ENCODE assay signal across 1 cellular context in genomic region chr22:36641902-36642640, GRCh38.
TF ChIP-seq lines count a peak whose summit lies in the region.

No MANE protein-coding gene starts in this region.

TF ChIP-seq in HEK293, 187 proteins besides CTCF, POLR2A, EP300 and RAD21 (continued from another document):
- TF ChIP-seq, protein P1, sequence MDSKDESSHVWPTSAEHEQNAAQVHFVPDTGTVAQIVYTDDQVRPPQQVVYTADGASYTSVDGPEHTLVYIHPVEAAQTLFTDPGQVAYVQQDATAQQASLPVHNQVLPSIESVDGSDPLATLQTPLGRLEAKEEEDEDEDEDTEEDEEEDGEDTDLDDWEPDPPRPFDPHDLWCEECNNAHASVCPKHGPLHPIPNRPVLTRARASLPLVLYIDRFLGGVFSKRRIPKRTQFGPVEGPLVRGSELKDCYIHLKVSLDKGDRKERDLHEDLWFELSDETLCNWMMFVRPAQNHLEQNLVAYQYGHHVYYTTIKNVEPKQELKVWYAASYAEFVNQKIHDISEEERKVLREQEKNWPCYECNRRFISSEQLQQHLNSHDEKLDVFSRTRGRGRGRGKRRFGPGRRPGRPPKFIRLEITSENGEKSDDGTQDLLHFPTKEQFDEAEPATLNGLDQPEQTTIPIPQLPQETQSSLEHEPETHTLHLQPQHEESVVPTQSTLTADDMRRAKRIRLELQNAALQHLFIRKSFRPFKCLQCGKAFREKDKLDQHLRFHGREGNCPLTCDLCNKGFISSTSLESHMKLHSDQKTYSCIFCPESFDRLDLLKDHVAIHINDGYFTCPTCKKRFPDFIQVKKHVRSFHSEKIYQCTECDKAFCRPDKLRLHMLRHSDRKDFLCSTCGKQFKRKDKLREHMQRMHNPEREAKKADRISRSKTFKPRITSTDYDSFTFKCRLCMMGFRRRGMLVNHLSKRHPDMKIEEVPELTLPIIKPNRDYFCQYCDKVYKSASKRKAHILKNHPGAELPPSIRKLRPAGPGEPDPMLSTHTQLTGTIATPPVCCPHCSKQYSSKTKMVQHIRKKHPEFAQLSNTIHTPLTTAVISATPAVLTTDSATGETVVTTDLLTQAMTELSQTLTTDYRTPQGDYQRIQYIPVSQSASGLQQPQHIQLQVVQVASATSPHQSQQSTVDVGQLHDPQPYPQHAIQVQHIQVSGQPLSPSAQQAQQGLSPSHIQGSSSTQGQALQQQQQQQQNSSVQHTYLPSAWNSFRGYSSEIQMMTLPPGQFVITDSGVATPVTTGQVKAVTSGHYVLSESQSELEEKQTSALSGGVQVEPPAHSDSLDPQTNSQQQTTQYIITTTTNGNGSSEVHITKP (tag by site-specific recombination; IDR thresholded peaks at IDR 0.05), result peak; percentile 70
- TF ChIP-seq, protein P2, sequence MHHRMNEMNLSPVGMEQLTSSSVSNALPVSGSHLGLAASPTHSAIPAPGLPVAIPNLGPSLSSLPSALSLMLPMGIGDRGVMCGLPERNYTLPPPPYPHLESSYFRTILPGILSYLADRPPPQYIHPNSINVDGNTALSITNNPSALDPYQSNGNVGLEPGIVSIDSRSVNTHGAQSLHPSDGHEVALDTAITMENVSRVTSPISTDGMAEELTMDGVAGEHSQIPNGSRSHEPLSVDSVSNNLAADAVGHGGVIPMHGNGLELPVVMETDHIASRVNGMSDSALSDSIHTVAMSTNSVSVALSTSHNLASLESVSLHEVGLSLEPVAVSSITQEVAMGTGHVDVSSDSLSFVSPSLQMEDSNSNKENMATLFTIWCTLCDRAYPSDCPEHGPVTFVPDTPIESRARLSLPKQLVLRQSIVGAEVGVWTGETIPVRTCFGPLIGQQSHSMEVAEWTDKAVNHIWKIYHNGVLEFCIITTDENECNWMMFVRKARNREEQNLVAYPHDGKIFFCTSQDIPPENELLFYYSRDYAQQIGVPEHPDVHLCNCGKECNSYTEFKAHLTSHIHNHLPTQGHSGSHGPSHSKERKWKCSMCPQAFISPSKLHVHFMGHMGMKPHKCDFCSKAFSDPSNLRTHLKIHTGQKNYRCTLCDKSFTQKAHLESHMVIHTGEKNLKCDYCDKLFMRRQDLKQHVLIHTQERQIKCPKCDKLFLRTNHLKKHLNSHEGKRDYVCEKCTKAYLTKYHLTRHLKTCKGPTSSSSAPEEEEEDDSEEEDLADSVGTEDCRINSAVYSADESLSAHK (tag by site-specific recombination; IDR thresholded peaks at IDR 0.05), result peak; percentile 86
- TF ChIP-seq ZNF558 (tag by site-specific recombination; IDR thresholded peaks at IDR 0.05) (no peak), ZNF114 (tag by site-specific recombination; IDR thresholded peaks at IDR 0.05) (no peak), ZEB2 (tag by site-specific recombination; IDR thresholded peaks at IDR 0.05) (peak; percentile 86), ZFHX2 (tag by site-specific recombination; conservative IDR thresholded peaks at IDR 0.05) (peak; percentile 79), ZNF791 (tag by site-specific recombination; IDR thresholded peaks at IDR 0.05) (0 out of 2 replicates have a peak, but pooled peaks have one; percentile 6), ZNF600 (tag by site-specific recombination; IDR thresholded peaks at IDR 0.05) (no peak), BCL11A (tag by site-specific recombination; IDR thresholded peaks at IDR 0.05; ENCODE audit: low read depth) (no peak), ZNF146 (tag by site-specific recombination; IDR thresholded peaks at IDR 0.05) (no peak), ZSCAN30 (tag by site-specific recombination; IDR thresholded peaks at IDR 0.05) (no peak), ZBTB21 (tag by site-specific recombination; IDR thresholded peaks at IDR 0.05) (peak; percentile 41; the same call in 1 of the 2 replicates), ZBTB17 (tag by site-specific recombination; IDR thresholded peaks at IDR 0.05) (0 out of 2 replicates have a peak, but pooled peaks have one; percentile 21), ZIC2 (tag by site-specific recombination; IDR thresholded peaks at IDR 0.05) (peak; percentile 89), OSR2 (tag by site-specific recombination; IDR thresholded peaks at IDR 0.05) (peak; percentile 69), ZNF211 (tag by site-specific recombination; IDR thresholded peaks at IDR 0.05; ENCODE audit: low read depth) (no peak), ZNF214 (tag by site-specific recombination; IDR thresholded peaks at IDR 0.05; ENCODE audit: borderline replicate concordance) (no peak), EGR2 (tag by site-specific recombination; IDR thresholded peaks at IDR 0.05; ENCODE audit: low read depth) (peak; percentile 37; the same call in 1 of the 2 replicates)
- TF ChIP-seq, protein P3, sequence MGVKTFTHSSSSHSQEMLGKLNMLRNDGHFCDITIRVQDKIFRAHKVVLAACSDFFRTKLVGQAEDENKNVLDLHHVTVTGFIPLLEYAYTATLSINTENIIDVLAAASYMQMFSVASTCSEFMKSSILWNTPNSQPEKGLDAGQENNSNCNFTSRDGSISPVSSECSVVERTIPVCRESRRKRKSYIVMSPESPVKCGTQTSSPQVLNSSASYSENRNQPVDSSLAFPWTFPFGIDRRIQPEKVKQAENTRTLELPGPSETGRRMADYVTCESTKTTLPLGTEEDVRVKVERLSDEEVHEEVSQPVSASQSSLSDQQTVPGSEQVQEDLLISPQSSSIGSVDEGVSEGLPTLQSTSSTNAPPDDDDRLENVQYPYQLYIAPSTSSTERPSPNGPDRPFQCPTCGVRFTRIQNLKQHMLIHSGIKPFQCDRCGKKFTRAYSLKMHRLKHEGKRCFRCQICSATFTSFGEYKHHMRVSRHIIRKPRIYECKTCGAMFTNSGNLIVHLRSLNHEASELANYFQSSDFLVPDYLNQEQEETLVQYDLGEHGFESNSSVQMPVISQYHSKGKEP (tag by site-specific recombination; IDR thresholded peaks at IDR 0.05), result peak; percentile 79
- TF ChIP-seq, protein P4, sequence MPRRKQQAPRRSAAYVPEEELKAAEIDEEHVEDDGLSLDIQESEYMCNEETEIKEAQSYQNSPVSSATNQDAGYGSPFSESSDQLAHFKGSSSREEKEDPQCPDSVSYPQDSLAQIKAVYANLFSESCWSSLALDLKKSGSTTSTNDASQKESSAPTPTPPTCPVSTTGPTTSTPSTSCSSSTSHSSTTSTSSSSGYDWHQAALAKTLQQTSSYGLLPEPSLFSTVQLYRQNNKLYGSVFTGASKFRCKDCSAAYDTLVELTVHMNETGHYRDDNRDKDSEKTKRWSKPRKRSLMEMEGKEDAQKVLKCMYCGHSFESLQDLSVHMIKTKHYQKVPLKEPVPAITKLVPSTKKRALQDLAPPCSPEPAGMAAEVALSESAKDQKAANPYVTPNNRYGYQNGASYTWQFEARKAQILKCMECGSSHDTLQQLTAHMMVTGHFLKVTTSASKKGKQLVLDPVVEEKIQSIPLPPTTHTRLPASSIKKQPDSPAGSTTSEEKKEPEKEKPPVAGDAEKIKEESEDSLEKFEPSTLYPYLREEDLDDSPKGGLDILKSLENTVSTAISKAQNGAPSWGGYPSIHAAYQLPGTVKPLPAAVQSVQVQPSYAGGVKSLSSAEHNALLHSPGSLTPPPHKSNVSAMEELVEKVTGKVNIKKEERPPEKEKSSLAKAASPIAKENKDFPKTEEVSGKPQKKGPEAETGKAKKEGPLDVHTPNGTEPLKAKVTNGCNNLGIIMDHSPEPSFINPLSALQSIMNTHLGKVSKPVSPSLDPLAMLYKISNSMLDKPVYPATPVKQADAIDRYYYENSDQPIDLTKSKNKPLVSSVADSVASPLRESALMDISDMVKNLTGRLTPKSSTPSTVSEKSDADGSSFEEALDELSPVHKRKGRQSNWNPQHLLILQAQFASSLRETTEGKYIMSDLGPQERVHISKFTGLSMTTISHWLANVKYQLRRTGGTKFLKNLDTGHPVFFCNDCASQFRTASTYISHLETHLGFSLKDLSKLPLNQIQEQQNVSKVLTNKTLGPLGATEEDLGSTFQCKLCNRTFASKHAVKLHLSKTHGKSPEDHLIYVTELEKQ (tag by site-specific recombination; IDR thresholded peaks at IDR 0.05; ENCODE audit: borderline replicate concordance), result peak; percentile 29; the same call in 1 of the 2 replicates
TF ChIP-seq in HEK293: peak in this region for 20.
